Comparison of ENCODE assay signal across 1 cellular context in genomic region chr15:69161878-69162213, GRCh38.
TF ChIP-seq lines count a peak whose summit lies in the region.

No MANE protein-coding gene starts in this region.

TF ChIP-seq in GM12878, 131 proteins besides CTCF, POLR2A, EP300 and RAD21 (continued from another document):
- TF ChIP-seq WRNIP1 (IDR thresholded peaks at IDR 0.05; ENCODE audit: borderline replicate concordance, low read depth, low read length), result no peak
- no peak for TF ChIP-seq ESRRA (IDR thresholded peaks at IDR 0.05; ENCODE audit: low read length)
- TF ChIP-seq HDAC6 (IDR thresholded peaks at IDR 0.05; ENCODE audit: unreplicated experiment), result no peak
- no peak for TF ChIP-seq ZBTB40 (IDR thresholded peaks at IDR 0.05; ENCODE audit: borderline replicate concordance)
- TF ChIP-seq BCL11A (IDR thresholded peaks at IDR 0.05; ENCODE audit: low read depth, low read length), result no peak
- TF ChIP-seq SKIL (IDR thresholded peaks at IDR 0.05; ENCODE audit: low read depth, poor library complexity, severe bottlenecking), result no peak
- no peak for TF ChIP-seq SREBF2 (IDR thresholded peaks at IDR 0.05; ENCODE audit: low read length)
- TF ChIP-seq CBFB (IDR thresholded peaks at IDR 0.05; ENCODE audit: low read depth), result no peak
- no peak for TF ChIP-seq ATF2 (IDR thresholded peaks at IDR 0.05; ENCODE audit: low read length)
- no peak for TF ChIP-seq CBX5 (IDR thresholded peaks at IDR 0.05; ENCODE audit: low read depth)
- TF ChIP-seq NRF1 (conservative IDR thresholded peaks at IDR 0.05; ENCODE audit: low read depth, low read length), result no peak
